Comparison of ENCODE assay signal across 14 cellular contexts in genomic region chr1:178412400-178412770, GRCh38.
DNase-seq lines count a peak whose midpoint lies in the region; ATAC-seq and TF ChIP-seq lines count a peak whose summit lies in the region.
"Had no signal": no experiment of that assay in that cellular context is flagged by ENCODE, and none has a peak within 500 bp of the region (broad histone marks: within the 10 kb centered on the region; RNA-seq: fewer than 3 reads in every experiment).

No MANE protein-coding gene starts in this region.

- H3K27ac ChIP-seq in KMS-11, result peak overlapping the region; percentile 2; the same call in 1 of the 2 replicates
- H3K27ac ChIP-seq: esophagus squamous epithelium, parathyroid adenoma, tibial artery had no signal

- H3K4me1 Mint-ChIP-seq in activated T-helper 2 cell treated with anti-CD3 and anti-CD28 coated beads, Interferon-gamma antibody, Interleukin-2, Interleukin-4, amounts not matched to agents 10 μg/mL and 5 μg/mL and 100 μg/mL, durations not matched to agents 14 hours and 24 hours and 36 hours (ENCODE audit: low read depth), result no peaks in the 10 kb centered on the region

- no peaks in the 10 kb centered on the region for H3K36me3 Mint-ChIP-seq in activated T-helper 2 cell treated with anti-CD3 and anti-CD28 coated beads, Interferon-gamma antibody, Interleukin-2, Interleukin-4, amounts not matched to agents 10 μg/mL and 5 μg/mL and 100 μg/mL, durations not matched to agents 14 hours and 24 hours and 36 hours (ENCODE audit: low read depth)

- no peak overlapping the region for H3K4me3 Mint-ChIP-seq in activated T-helper 2 cell treated with anti-CD3 and anti-CD28 coated beads, Interferon-gamma antibody, Interleukin-2, Interleukin-4, amounts not matched to agents 10 μg/mL and 5 μg/mL and 100 μg/mL, durations not matched to agents 14 hours and 24 hours and 36 hours (ENCODE audit: low read depth)

- H3K9ac ChIP-seq in KMS-11, result no peak overlapping the region
- H3K9ac ChIP-seq: parathyroid adenoma had no signal

- H3K4me3 ChIP-seq in KMS-11 (IDR thresholded peaks at IDR 0.05; ENCODE audit: insufficient read depth, low read depth, low read length), result no peak overlapping the region
- H3K4me3 ChIP-seq: esophagus squamous epithelium, tibial artery had no signal

- H3K36me3 ChIP-seq in KMS-11 (ENCODE audit: insufficient read depth), result no peaks in the 10 kb centered on the region
- H3K36me3 ChIP-seq: BE2C, esophagus squamous epithelium, tibial artery had no signal

- no peak for TF ChIP-seq CTCF in KMS-11 (conservative IDR thresholded peaks at IDR 0.05; ENCODE audit: low read depth, low read length)

- intact Hi-C loops in activated T-helper 2 cell treated with anti-CD3 and anti-CD28 coated beads, Interferon-gamma antibody, Interleukin-2, Interleukin-4, amounts not matched to agents 10 μg/mL and 5 μg/mL and 100 μg/mL, durations not matched to agents 14 hours and 24 hours and 36 hours (cut with micrococcal nuclease), result no loop called here

- no peaks in the 10 kb centered on the region for H3K9me3 Mint-ChIP-seq in activated T-helper 2 cell treated with anti-CD3 and anti-CD28 coated beads, Interferon-gamma antibody, Interleukin-2, Interleukin-4, amounts not matched to agents 10 μg/mL and 5 μg/mL and 100 μg/mL, durations not matched to agents 14 hours and 24 hours and 36 hours

- peaks cover 18% of the 10 kb centered on the region for H3K4me1 ChIP-seq in KMS-11 (ENCODE audit: low read depth, poor library complexity, severe bottlenecking)
- H3K4me1 ChIP-seq: BE2C, parathyroid adenoma had no signal

- H2AFZ ChIP-seq in KMS-11 (ENCODE audit: low read depth), result no peak overlapping the region
- H2AFZ ChIP-seq: parathyroid adenoma had no signal

- DNase-seq in NCI-H146 (lab: John Stamatoyannopoulos, UW), result no peak
- no peak for DNase-seq in NK-92 (lab: John Stamatoyannopoulos, UW; ENCODE audit: unreplicated experiment)
- no peak for DNase-seq in activated T-helper 2 cell treated with anti-CD3 and anti-CD28 coated beads, Interferon-gamma antibody, Interleukin-2, Interleukin-4, amounts not matched to agents 10 μg/mL and 5 μg/mL and 100 μg/mL, durations not matched to agents 14 hours and 24 hours and 36 hours (ENCODE audit: low spot score)
- DNase-seq in NCI-H2196 (lab: John Stamatoyannopoulos, UW; ENCODE audit: unreplicated experiment), result no peak
- DNase-seq: BE2C, esophagus squamous epithelium, left cardiac atrium, NCI-H2227 treated with DMSO at 0.1 percent for 48 hours, tibial artery had no signal

- H3K27me3 ChIP-seq in KMS-11 (ENCODE audit: insufficient read depth, low read depth), result no peaks in the 10 kb centered on the region
- H3K27me3 ChIP-seq: BE2C, esophagus squamous epithelium, tibial artery had no signal

- no peaks in the 10 kb centered on the region for H3K79me2 ChIP-seq in KMS-11 (ENCODE audit: insufficient read depth, low read depth)
- H3K79me2 ChIP-seq: parathyroid adenoma had no signal

- no peaks in the 10 kb centered on the region for H4K20me1 ChIP-seq in KMS-11 (ENCODE audit: insufficient read depth)

- ATAC-seq in GM18502 (IDR thresholded peaks at IDR 0.05; ENCODE audit: poor library complexity, unreplicated experiment) (peak; percentile 94), GM19468 (IDR thresholded peaks at IDR 0.05; ENCODE audit: extremely low read depth, unreplicated experiment) (peak; percentile 75), HG02943 (IDR thresholded peaks at IDR 0.05; ENCODE audit: low read depth, unreplicated experiment) (peak; percentile 90)
- ATAC-seq: left cardiac atrium had no signal

- H3K27ac Mint-ChIP-seq in activated T-helper 2 cell treated with anti-CD3 and anti-CD28 coated beads, Interferon-gamma antibody, Interleukin-2, Interleukin-4, amounts not matched to agents 10 μg/mL and 5 μg/mL and 100 μg/mL, durations not matched to agents 14 hours and 24 hours and 36 hours, result no peak overlapping the region

- H3K4me2 ChIP-seq in KMS-11, result peak overlapping the region; percentile 61

- no peaks in the 10 kb centered on the region for H3K27me3 Mint-ChIP-seq in activated T-helper 2 cell treated with anti-CD3 and anti-CD28 coated beads, Interferon-gamma antibody, Interleukin-2, Interleukin-4, amounts not matched to agents 10 μg/mL and 5 μg/mL and 100 μg/mL, durations not matched to agents 14 hours and 24 hours and 36 hours (ENCODE audit: low read depth)
